Comparison of ENCODE assay signal across 8 cellular contexts in genomic region chr15:22838292-22839042, GRCh38. TPM values are rescaled to one million over a fixed set of nuclear protein-coding genes. Genes with fewer than 3 reads are reported as not detected.
DNase-seq lines count a peak whose midpoint lies in the region; ATAC-seq and TF ChIP-seq lines count a peak whose summit lies in the region.

Gene NIPA2, plus strand, starts transcription at chr15:22838666. Its CDS starts 13,066 bp downstream, at chr15:22851732.

- H3K36me3 ChIP-seq in KMS-11 (ENCODE audit: insufficient read depth) (no peaks in the 10 kb centered on the region), Peyer's patch (peaks cover 0 to 9% (median 0%) of the 10 kb centered on the region in 3 donors), muscle layer of duodenum (ENCODE audit: control insufficient read depth in 1 of 2, insufficient read depth in 2 of 2, low read length in 2 of 2) (no peaks in the 10 kb centered on the region)

- H3K79me2 ChIP-seq in KMS-11 (ENCODE audit: insufficient read depth, low read depth): peaks cover 50% of the 10 kb centered on the region

- TF ChIP-seq POLR2A in Peyer's patch (IDR thresholded peaks at IDR 0.05): peak; percentile 94 to 95

- peaks cover 14% of the 10 kb centered on the region for H3K4me1 ChIP-seq in KMS-11 (ENCODE audit: low read depth, poor library complexity, severe bottlenecking)
- peaks cover 0 to 17% (median 8%) of the 10 kb centered on the region in 4 donors for H3K4me1 ChIP-seq in Peyer's patch
- H3K4me1 ChIP-seq in muscle layer of duodenum (ENCODE audit: control insufficient read depth in 1 of 2, insufficient read depth in 2 of 2, low read length in 2 of 2): peaks cover 0 to 15% of the 10 kb centered on the region in 2 donors

- H3K27me3 ChIP-seq in KMS-11 (ENCODE audit: insufficient read depth, low read depth) (no peaks in the 10 kb centered on the region), Peyer's patch (no peaks in the 10 kb centered on the region), muscle layer of duodenum (ENCODE audit: low read depth, low read length) (no peaks in the 10 kb centered on the region)

- H3K27ac ChIP-seq in KMS-11 (peak within 1 kb of the TSS; percentile 73), Peyer's patch (peak within 1 kb of the TSS; percentile 94 to 98 (median 96)), muscle layer of duodenum (ENCODE audit: low read length) (peak within 1 kb of the TSS; percentile 99)

- ATAC-seq in GM21737 (IDR thresholded peaks at IDR 0.05; ENCODE audit: unreplicated experiment): peak; percentile 81
- ATAC-seq in esophagus mucosa: peak; percentile 98

- H3K4me3 ChIP-seq in KMS-11 (IDR thresholded peaks at IDR 0.05; ENCODE audit: insufficient read depth, low read depth, low read length): no peak within 1 kb of the TSS
- H3K4me3 ChIP-seq in Peyer's patch: peak within 1 kb of the TSS; percentile 81 to 88 (median 86)
- H3K4me3 ChIP-seq in muscle layer of duodenum (ENCODE audit: low read depth in 1 of 2, low read length in 2 of 2): peak within 1 kb of the TSS; percentile 94 to 95

- no peaks in the 10 kb centered on the region for H3K9me3 ChIP-seq in Peyer's patch
- no peaks in the 10 kb centered on the region for H3K9me3 ChIP-seq in muscle layer of duodenum (ENCODE audit: control insufficient read depth in 1 of 2, low read length in 2 of 2)

- H4K20me1 ChIP-seq in KMS-11 (ENCODE audit: insufficient read depth): peaks cover 4% of the 10 kb centered on the region; the same call in 1 of the 2 replicates

- TF ChIP-seq CTCF in KMS-11 (conservative IDR thresholded peaks at IDR 0.05; ENCODE audit: low read depth, low read length) (no peak), Peyer's patch (IDR thresholded peaks at IDR 0.05) (peak in 3 of 6 experiments; percentile 25 to 31 (median 30))

- DNase-seq in DMS53 treated with DMSO at 0.1 percent for 48 hours (lab: John Stamatoyannopoulos, UW; ENCODE audit: unreplicated experiment) (peak; percentile 89), Peyer's patch (peak; percentile 97 to 99 (median 99))
- peak; percentile 99 to 100 for DNase-seq in activated T-cell treated with anti-CD3 and anti-CD28 coated beads, Interleukin-2, amount 50 U/mL, for 48 hours
- peak; percentile 95 to 96 for DNase-seq in stimulated activated CD8-positive, alpha-beta memory T cell treated with anti-CD3 and anti-CD28 coated beads, Interleukin-7, amount 100 ng/mL, for 4 hours (ENCODE audit: low read depth in 2 of 2)

- peak within 1 kb of the TSS; percentile 90 for H3K9ac ChIP-seq in KMS-11

- H3K4me2 ChIP-seq in KMS-11: peak within 1 kb of the TSS; percentile 66

- peak within 1 kb of the TSS; percentile 85 for H2AFZ ChIP-seq in KMS-11 (ENCODE audit: low read depth)

RNA-seq across cellular contexts. Expression of gene NIPA2, which starts in this region (rescaled TPM):
- total RNA-seq in Peyer's patch (10 to 100 TPM; 46.4 to 79.7 (median 65.7) TPM), esophagus mucosa (32.0 TPM)
